Comparison of ENCODE assay signal across 8 cellular contexts in genomic region chr19:46602392-46603194, GRCh38. TPM values are rescaled to one million over a fixed set of nuclear protein-coding genes. Genes with fewer than 3 reads are reported as not detected.
DNase-seq lines count a peak whose midpoint lies in the region; ATAC-seq and TF ChIP-seq lines count a peak whose summit lies in the region.

No MANE protein-coding gene starts in this region.

- no peak for TF ChIP-seq CTCF in ascending aorta (IDR thresholded peaks at IDR 0.05)

- peak overlapping the region; percentile 88 for H3K4me3 ChIP-seq in ascending aorta

- H3K27ac ChIP-seq in KOPT-K1 (ENCODE audit: low read depth, low read length, poor library complexity, severe bottlenecking): peak overlapping the region; percentile 97
- peak overlapping the region; percentile 93 to 98 for H3K27ac ChIP-seq in ascending aorta

- peaks cover 18 to 50% of the 10 kb centered on the region in 2 donors for H3K4me1 ChIP-seq in ascending aorta

- no peaks in the 10 kb centered on the region for H3K27me3 ChIP-seq in ascending aorta

- ATAC-seq in left lobe of liver: peak; percentile 1

- DNase-seq in AG08396 (ENCODE audit: low spot score) (peak; percentile 46), ascending aorta (ENCODE audit: low spot score in 2 of 2) (peak in 1 of 2 donors; percentile 72), left lobe of liver (ENCODE audit: low spot score) (no peak), amniotic stem cell (lab: John Stamatoyannopoulos, UW) (no peak), kidney tubule cell (ENCODE audit: low spot score) (no peak), NCI-H1694 treated with DMSO at 0.1 percent for 48 hours (lab: John Stamatoyannopoulos, UW) (no peak)
- DNase-seq in stimulated activated CD4-positive, alpha-beta T cell treated with anti-CD3 and anti-CD28 coated beads, Interleukin-4, amount 100 ng/mL, for 24 hours: peak; percentile 76

- H3K9me3 ChIP-seq in KOPT-K1 (ENCODE audit: insufficient read depth, low read length, poor library complexity, severe bottlenecking) (peaks cover 14% of the 10 kb centered on the region), ascending aorta (no peaks in the 10 kb centered on the region)

- H3K36me3 ChIP-seq in KOPT-K1 (ENCODE audit: insufficient read depth, low read length) (peaks cover 35% of the 10 kb centered on the region), ascending aorta (peaks cover 10 to 20% of the 10 kb centered on the region in 2 donors)

- intact Hi-C loops in ascending aorta (cut with DNase I): loop anchor here (10.0 kb wide), 1 partner anchor 208 kb away; no protein-coding TSS in a partner anchor

RNA-seq across cellular contexts. Expression of gene CALM3, which starts 1.5 kb away (rescaled TPM):
- total RNA-seq in ascending aorta (159 TPM), left lobe of liver (89.6 TPM)

RNA-seq across cellular contexts. Expression of gene PTGIR, which starts 22.3 kb away (rescaled TPM):
- total RNA-seq in ascending aorta (120 TPM), left lobe of liver (3.0 TPM)

RNA-seq across cellular contexts. Expression of gene GNG8, which starts 33.4 kb away (rescaled TPM):
- total RNA-seq in ascending aorta: not detected
- not detected for total RNA-seq in left lobe of liver

RNA-seq across cellular contexts. Expression of gene DACT3, which starts 58.4 kb away (rescaled TPM):
- 104 TPM for total RNA-seq in ascending aorta
- 1.2 TPM for total RNA-seq in left lobe of liver

Comparison
In these comparisons a context has a peak if more than half of its experiments do, and no peak if none do; other contexts are left out.
1. DNase-seq: peak in AG08396 (single experiment) and stimulated activated CD4-positive, alpha-beta T cell treated with anti-CD3 and anti-CD28 coated beads, Interleukin-4, amount 100 ng/mL, for 24 hours (single experiment); none in left lobe of liver (single experiment), amniotic stem cell (single experiment), kidney tubule cell (single experiment) and NCI-H1694 treated with DMSO at 0.1 percent for 48 hours (single experiment).
2. RNA of gene PTGIR, which starts 22.3 kb away (total RNA-seq): 120 TPM in ascending aorta (single experiment); 3.0 TPM in left lobe of liver (single experiment); every median in the first group is over 10 times any median in the second.